ENCODE assay signal across 10 cellular contexts in genomic region chr1:144009410-144009809, GRCh38. TPM values are rescaled to one million over a fixed set of nuclear protein-coding genes. Genes with fewer than 3 reads are reported as not detected.
DNase-seq lines count a peak whose midpoint lies in the region; ATAC-seq and TF ChIP-seq lines count a peak whose summit lies in the region.
"Not testable (repeated sequence)": the region's sequence is repeated elsewhere in the genome, so short reads cannot be mapped to it uniquely, and the experiment has no call there.
"Had no signal": no experiment of that assay in that cellular context is flagged by ENCODE, and none has a peak within 500 bp of the region (broad histone marks: within the 10 kb centered on the region; RNA-seq: fewer than 3 reads in every experiment).

No MANE protein-coding gene starts in this region.

- ATAC-seq in GM18517 (IDR thresholded peaks at IDR 0.05; ENCODE audit: unreplicated experiment) (peak; percentile 64), GM19438 (IDR thresholded peaks at IDR 0.05; ENCODE audit: low read depth, unreplicated experiment) (peak; percentile 62), GM21576 (IDR thresholded peaks at IDR 0.05; ENCODE audit: unreplicated experiment) (peak; percentile 44), HG02938 (IDR thresholded peaks at IDR 0.05; ENCODE audit: unreplicated experiment) (peak; percentile 63), HG03354 (IDR thresholded peaks at IDR 0.05; ENCODE audit: poor library complexity, severe bottlenecking, unreplicated experiment) (peak; percentile 62), RWPE2 (ENCODE audit: low read depth) (peak; percentile 31; the same call in 1 of the 3 replicates), heart left ventricle (peak in 3 of 4 donors; percentile 31 to 51 (median 43))
- peak; percentile 61 for ATAC-seq in stimulated activated naive CD8-positive, alpha-beta T cell treated with anti-CD3 and anti-CD28 coated beads, Interleukin-15, amount 100 ng/mL, for 72 hours

- not testable (repeated sequence) for H3K27me3 Mint-ChIP-seq in stimulated activated naive CD8-positive, alpha-beta T cell treated with anti-CD3 and anti-CD28 coated beads, Interleukin-15, amount 100 ng/mL, for 72 hours

- DNase-seq in RWPE2 (ENCODE audit: low spot score); heart left ventricle; stimulated activated naive CD8-positive, alpha-beta T cell treated with anti-CD3 and anti-CD28 coated beads, Interleukin-15, amount 100 ng/mL, for 72 hours: not testable (repeated sequence)

- no CpG with 5 or more reads among the region's 3 CpGs for WGBS in heart left ventricle, 4 donors

- not testable (repeated sequence) for H3K27me3 ChIP-seq in RWPE2 (ENCODE audit: insufficient read depth, poor library complexity, severe bottlenecking); heart left ventricle

- TF ChIP-seq POLR2A in heart left ventricle (IDR thresholded peaks at IDR 0.05), result not testable (repeated sequence)

- not testable (repeated sequence) for TF ChIP-seq CTCF in RWPE2 (IDR thresholded peaks at IDR 0.05; ENCODE audit: poor library complexity, severe bottlenecking); heart left ventricle (IDR thresholded peaks at IDR 0.05)

- not testable (repeated sequence) for H3K4me1 Mint-ChIP-seq in stimulated activated naive CD8-positive, alpha-beta T cell treated with anti-CD3 and anti-CD28 coated beads, Interleukin-15, amount 100 ng/mL, for 72 hours

- not testable (repeated sequence) for H3K4me1 ChIP-seq in RWPE2 (ENCODE audit: insufficient read depth, poor library complexity, severe bottlenecking); heart left ventricle

- not testable (repeated sequence) for H3K27ac Mint-ChIP-seq in stimulated activated naive CD8-positive, alpha-beta T cell treated with anti-CD3 and anti-CD28 coated beads, Interleukin-15, amount 100 ng/mL, for 72 hours

- intact Hi-C loops in heart left ventricle (cut with DNase I), result not testable (repeated sequence)

- H3K36me3 ChIP-seq in RWPE2 (ENCODE audit: low read depth); heart left ventricle: not testable (repeated sequence)

- not testable (repeated sequence) for H3K9me3 Mint-ChIP-seq in stimulated activated naive CD8-positive, alpha-beta T cell treated with anti-CD3 and anti-CD28 coated beads, Interleukin-15, amount 100 ng/mL, for 72 hours

- not testable (repeated sequence) for H3K4me3 ChIP-seq in RWPE2 (ENCODE audit: severe bottlenecking); heart left ventricle

- not testable (repeated sequence) for H3K27ac ChIP-seq in RWPE2 (ENCODE audit: poor library complexity, severe bottlenecking); heart left ventricle

- not testable (repeated sequence) for H3K9me3 ChIP-seq in RWPE2 (ENCODE audit: severe bottlenecking); heart left ventricle

- H3K4me3 Mint-ChIP-seq in stimulated activated naive CD8-positive, alpha-beta T cell treated with anti-CD3 and anti-CD28 coated beads, Interleukin-15, amount 100 ng/mL, for 72 hours, result not testable (repeated sequence)

RNA-seq across cellular contexts. Expression of gene FAM72C, which starts 37.6 kb away (rescaled TPM):
- total RNA-seq in heart left ventricle, result under 1 TPM in 4 of 9 donors, not detected in 5; 0.15 to 0.75 (median 0.34) TPM
- under 1 TPM; 0.08 to 0.10 TPM for polyA plus RNA-seq in heart left ventricle
- total RNA-seq: HT-29, left ventricle myocardium inferior had no signal
